Comparison of ENCODE assay signal across 10 cellular contexts in the genomic region with DNA sequence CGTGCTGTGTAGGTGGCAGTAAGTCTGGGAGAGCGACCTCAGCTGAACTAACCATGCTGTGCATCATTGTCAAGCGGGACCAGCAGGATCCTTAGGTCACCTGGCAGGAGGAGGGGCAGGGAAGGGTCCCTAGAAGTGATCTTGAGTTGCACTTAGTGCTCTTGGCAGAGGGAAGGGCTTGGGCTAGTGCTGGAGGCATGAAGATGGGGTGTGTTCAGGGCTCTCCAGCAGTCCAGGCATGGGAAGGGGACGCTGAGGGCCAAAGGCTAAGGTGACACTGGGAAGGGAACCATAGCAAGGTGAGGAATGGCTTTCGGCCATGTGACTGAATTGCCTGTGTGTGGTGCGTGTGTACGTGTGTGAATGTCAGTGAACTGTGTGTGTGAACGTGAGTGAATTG. TPM values are rescaled to one million over a fixed set of nuclear protein-coding genes. Genes with fewer than 3 reads are reported as not detected.
A peak's percentile ranks its signal among the peaks of the same experiment; 100 is the strongest.
DNase-seq lines count a peak whose midpoint lies in the region; ATAC-seq and TF ChIP-seq lines count a peak whose summit lies in the region.
"Not testable (repeated sequence)": the region's sequence is repeated elsewhere in the genome, so short reads cannot be mapped to it uniquely, and the experiment has no call there.
"Had no signal": no experiment of that assay in that cellular context is flagged by ENCODE, and none has a peak within 500 bp of the region (broad histone marks: within the 10 kb centered on the region; RNA-seq: fewer than 3 reads in every experiment).

No MANE protein-coding gene starts in this region.

- POLR2A ChIA-PET in WTC11 (lab: Charles Lee), result not testable (repeated sequence)

- H3K4me3 ChIP-seq in left lung, result not testable (repeated sequence)

- not testable (repeated sequence) for H3K36me3 ChIP-seq in left lung

- not testable (repeated sequence) for H3K9me3 ChIP-seq in left lung

- not testable (repeated sequence) for DNase-seq in WTC11 (ENCODE audit: low spot score); left lung
- DNase-seq in cardiac septum (ENCODE audit: low spot score), result peak; percentile 46
- peak; percentile 42 for DNase-seq in posterior vena cava (ENCODE audit: low spot score)

- not testable (repeated sequence) for H3K27ac ChIP-seq in left lung

- not testable (repeated sequence) for H3K27me3 Mint-ChIP-seq in WTC11 (ENCODE audit: low read depth); activated T-helper 17 cell treated with anti-CD3 and anti-CD28 coated beads, Interleukin-2, amount 50 U/mL, for 72 hours

- H3K27me3 ChIP-seq in left lung, result not testable (repeated sequence)

- not testable (repeated sequence) for TF ChIP-seq CTCF in WTC11 (IDR thresholded peaks at IDR 0.05); left lung (IDR thresholded peaks at IDR 0.05)

- peaks cover 21% of the 10 kb centered on the region for H3K9me3 Mint-ChIP-seq in WTC11
- H3K9me3 Mint-ChIP-seq in activated T-helper 17 cell treated with anti-CD3 and anti-CD28 coated beads, Interleukin-2, amount 50 U/mL, for 72 hours, result not testable (repeated sequence)

- not testable (repeated sequence) for H3K4me1 ChIP-seq in left lung

- intact Hi-C loops in cardiac septum (cut with DNase I); left lung (cut with DNase I): not testable (repeated sequence)
- intact Hi-C loops in posterior vena cava (cut with DNase I), result loop anchor here in 1 of 2 donors (10.0 kb wide), 1 partner anchor 199 kb away; a partner anchor contains a TSS

- H3K4me1 Mint-ChIP-seq in WTC11, result peaks cover 23% of the 10 kb centered on the region
- peaks cover 11% of the 10 kb centered on the region for H3K4me1 Mint-ChIP-seq in activated T-helper 17 cell treated with anti-CD3 and anti-CD28 coated beads, Interleukin-2, amount 50 U/mL, for 72 hours

- not testable (repeated sequence) for ATAC-seq in WTC11; activated T-helper 17 cell treated with anti-CD3 and anti-CD28 coated beads, Interleukin-2, amount 50 U/mL, for 72 hours (replicated peaks)
- ATAC-seq in left lung, result peak; percentile 77

- CTCF ChIA-PET in WTC11 (lab: Charles Lee), result not testable (repeated sequence)

- not testable (repeated sequence) for H3K4me3 Mint-ChIP-seq in WTC11; activated T-helper 17 cell treated with anti-CD3 and anti-CD28 coated beads, Interleukin-2, amount 50 U/mL, for 72 hours

- not testable (repeated sequence) for H3K27ac Mint-ChIP-seq in WTC11
- peak overlapping the region; percentile 5 for H3K27ac Mint-ChIP-seq in activated T-helper 17 cell treated with anti-CD3 and anti-CD28 coated beads, Interleukin-2, amount 50 U/mL, for 72 hours

- H3K36me3 Mint-ChIP-seq in WTC11; activated T-helper 17 cell treated with anti-CD3 and anti-CD28 coated beads, Interleukin-2, amount 50 U/mL, for 72 hours (ENCODE audit: low read depth): not testable (repeated sequence)

TF ChIP-seq in WTC11, 78 proteins besides CTCF, POLR2A, EP300 and RAD21:
- TF ChIP-seq, protein P1, sequence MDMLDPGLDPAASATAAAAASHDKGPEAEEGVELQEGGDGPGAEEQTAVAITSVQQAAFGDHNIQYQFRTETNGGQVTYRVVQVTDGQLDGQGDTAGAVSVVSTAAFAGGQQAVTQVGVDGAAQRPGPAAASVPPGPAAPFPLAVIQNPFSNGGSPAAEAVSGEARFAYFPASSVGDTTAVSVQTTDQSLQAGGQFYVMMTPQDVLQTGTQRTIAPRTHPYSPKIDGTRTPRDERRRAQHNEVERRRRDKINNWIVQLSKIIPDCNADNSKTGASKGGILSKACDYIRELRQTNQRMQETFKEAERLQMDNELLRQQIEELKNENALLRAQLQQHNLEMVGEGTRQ (CRISPR knock-in tag; IDR thresholded peaks at IDR 0.05), result 0 out of 2 replicates have a peak, but pooled peaks have one; percentile 17

RNA-seq across cellular contexts. Expression of a gene that starts 6.2 kb away (rescaled TPM):
- total RNA-seq in WTC11 (2021) (0.50 to 1.2 TPM (median 1.1 TPM) in 3 replicates), cardiac septum (0.43 TPM), left lung (under 1 TPM in 1 of 2 donors, not detected in 1; 0.55 TPM), posterior vena cava (1 to 10 TPM; 1.2 to 3.9 TPM)
- total RNA-seq in activated T-helper 17 cell treated with anti-CD3 and anti-CD28 coated beads, Interleukin-2, amount 50 U/mL, for 72 hours, result under 1 TPM in 1 of 2 donors, not detected in 1; 0.29 TPM
- total RNA-seq: A172; B cell; CD4-positive, alpha-beta T cell; CD8-positive, alpha-beta T cell had no signal

RNA-seq across cellular contexts. Expression of a gene that starts 11.8 kb away (rescaled TPM):
- total RNA-seq in WTC11 (2021) (194 to 238 TPM (median 205 TPM) in 3 replicates), cardiac septum (128 TPM), left lung (100 to 1,000 TPM; 104 to 132 TPM), posterior vena cava (10 to 100 TPM; 48.5 to 50.3 TPM)
- total RNA-seq in activated T-helper 17 cell treated with anti-CD3 and anti-CD28 coated beads, Interleukin-2, amount 50 U/mL, for 72 hours, result 100 to 1,000 TPM; 117 to 122 TPM

RNA-seq across cellular contexts. Expression of a gene that starts 19.2 kb away (rescaled TPM):
- total RNA-seq in WTC11 (2021), result not detected in 3 replicates
- total RNA-seq in activated T-helper 17 cell treated with anti-CD3 and anti-CD28 coated beads, Interleukin-2, amount 50 U/mL, for 72 hours, result not detected
- total RNA-seq in cardiac septum, result not detected
- not detected for total RNA-seq in left lung
- total RNA-seq in posterior vena cava, result not detected
- total RNA-seq: A172; B cell; Calu3; CD4-positive, alpha-beta T cell; CD8-positive, alpha-beta T cell had no signal

RNA-seq across cellular contexts. Expression of a gene that starts 19.4 kb away (rescaled TPM):
- total RNA-seq in WTC11 (2021) (3.6 to 5.8 TPM (median 3.6 TPM) in 3 replicates), cardiac septum (3.5 TPM), left lung (1 to 10 TPM in 1 of 2 donors, not detected in 1; 2.4 TPM), posterior vena cava (1 to 10 TPM in 1 of 2 donors, under 1 TPM in 1; 0.90 to 1.7 TPM)
- total RNA-seq in activated T-helper 17 cell treated with anti-CD3 and anti-CD28 coated beads, Interleukin-2, amount 50 U/mL, for 72 hours, result 1 to 10 TPM; 2.8 to 4.9 TPM
- total RNA-seq: CD8-positive, alpha-beta T cell had no signal

RNA-seq across cellular contexts. Expression of a gene that starts 25.0 kb away (rescaled TPM):
- total RNA-seq in WTC11 (2021) (72.5 to 79.2 TPM (median 79.0 TPM) in 3 replicates), cardiac septum (38.0 TPM), left lung (100 to 1,000 TPM in 1 of 2 donors, 10 to 100 TPM in 1; 76.9 to 125 TPM), posterior vena cava (10 to 100 TPM; 44.5 to 52.3 TPM)
- 10 to 100 TPM; 98.0 to 99.4 TPM for total RNA-seq in activated T-helper 17 cell treated with anti-CD3 and anti-CD28 coated beads, Interleukin-2, amount 50 U/mL, for 72 hours
